ENCODE assay signal across 13 cellular contexts in the genomic region with DNA sequence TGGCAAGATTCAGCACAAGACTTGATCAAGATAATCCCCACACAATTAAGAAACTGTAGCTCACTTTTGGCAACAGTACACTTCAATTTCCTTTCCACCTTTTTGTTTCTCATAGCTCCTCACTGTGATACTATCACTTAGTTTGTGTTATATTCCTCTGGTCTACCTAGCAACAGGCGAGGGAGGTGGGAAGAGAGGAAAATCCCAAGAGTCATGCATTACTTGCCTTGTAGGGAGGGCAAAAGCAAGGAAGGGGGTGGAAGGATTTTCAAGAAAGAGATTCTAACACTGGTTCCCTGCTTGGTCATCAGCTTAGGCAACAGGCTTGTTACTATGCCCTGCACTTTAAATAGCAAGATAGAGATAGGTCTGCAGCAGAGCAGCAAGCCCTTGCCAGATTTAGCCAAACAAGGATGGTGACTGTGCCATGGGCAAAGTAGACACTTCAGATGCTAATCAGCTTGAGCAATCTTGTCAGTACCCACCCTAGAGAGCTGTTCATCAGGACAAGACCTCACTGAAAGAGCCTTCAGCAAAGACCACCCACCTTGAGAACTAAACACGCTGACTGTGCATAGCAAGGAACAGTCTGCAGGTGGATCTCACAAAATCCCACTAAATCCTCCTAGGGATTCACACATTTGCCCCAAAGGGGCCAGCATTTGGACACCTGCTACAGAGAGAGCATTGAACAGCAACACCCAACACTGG.
"Had no signal": no experiment of that assay in that cellular context is flagged by ENCODE, and none has a peak within 500 bp of the region (broad histone marks: within the 10 kb centered on the region; RNA-seq: fewer than 3 reads in every experiment).

No MANE protein-coding gene starts in this region.

- DNase-seq: activated CD4-positive, alpha-beta T cell treated with anti-CD3 and anti-CD28 coated beads for 1 hour; activated CD4-positive, alpha-beta T cell treated with anti-CD3 and anti-CD28 coated beads, Interleukin-2, amount 50 U/mL, for 48 hours; activated gamma-delta T cell; activated naive CD8-positive, alpha-beta T cell treated with anti-CD3 and anti-CD28 coated beads for 36 hours; activated T-cell treated with anti-CD3 and anti-CD28 coated beads, Interleukin-2, amount 50 U/mL, for 4 hours; islet precursor cell; pancreas; sigmoid colon; stimulated activated CD4-positive, alpha-beta T cell treated with anti-CD3 and anti-CD28 coated beads, Interleukin-12 subunit alpha, Interleukin-12 subunit beta, amount 100 ng/mL, for 4 hours; stimulated activated naive CD4-positive, alpha-beta T cell treated with Interleukin-2 at 50 U/mL for 16 hours; T-cell; T1000; upper lobe of left lung had no signal
